Comparison of ENCODE assay signal across 25 cellular contexts in genomic region chr12:123167329-123167728, GRCh38.
"Had no signal": no experiment of that assay in that cellular context is flagged by ENCODE, and none has a peak within 500 bp of the region (broad histone marks: within the 10 kb centered on the region; RNA-seq: fewer than 3 reads in every experiment).

No MANE protein-coding gene starts in this region.

- H3K4me1 Mint-ChIP-seq: activated naive CD4-positive, alpha-beta T cell treated with anti-CD3 and anti-CD28 coated beads, Interleukin-2, amount 50 U/mL, for 24 hours; neural progenitor cell had no signal

- DNase-seq: activated B cell treated with CpG ODN at 0.5 μM for 24 hours; activated CD8-positive, alpha-beta T cell treated with anti-CD3 and anti-CD28 coated beads, Interleukin-2, amount 10 ng/mL, durations not matched to agents 7 days and 5 days; activated gamma-delta T cell treated with Interleukin-2 at 50 U/mL for 16 hours; anterior cingulate cortex; body of pancreas; cortex of kidney; esophagus squamous epithelium; foreskin melanocyte; heart right ventricle; kidney glomerular epithelial cell; left ventricle myocardium inferior; naive thymus-derived CD4-positive, alpha-beta T cell; occipital lobe; psoas muscle; spleen; T-helper 2 cell; uterus had no signal

- H3K27ac Mint-ChIP-seq: activated naive CD4-positive, alpha-beta T cell treated with anti-CD3 and anti-CD28 coated beads, Interleukin-2, amount 50 U/mL, for 24 hours; neural progenitor cell; stimulated activated naive CD8-positive, alpha-beta T cell treated with anti-CD3 and anti-CD28 coated beads, Interleukin-15, Interleukin-2, amounts not matched to agents 100 ng/mL and 50 ng/mL, for 24 hours; type B pancreatic cell had no signal

- H3K36me3 ChIP-seq: uterus had no signal

- H3K9me3 ChIP-seq: body of pancreas, esophagus squamous epithelium, heart right ventricle, left ventricle myocardium inferior, psoas muscle, right atrium auricular region, spleen, uterus had no signal

- H3K27ac ChIP-seq: cardiac muscle cell, epithelial cell of prostate, esophagus squamous epithelium, heart right ventricle, left ventricle myocardium inferior, neural progenitor cell, parathyroid adenoma, psoas muscle, right atrium auricular region, spleen, uterus had no signal

- H3K4me1 ChIP-seq: heart right ventricle, left ventricle myocardium inferior, neural progenitor cell, parathyroid adenoma, psoas muscle, right atrium auricular region, spleen, uterus had no signal

- H3K27me3 Mint-ChIP-seq: activated B cell treated with CpG ODN at 0.5 μM for 24 hours; activated naive CD4-positive, alpha-beta T cell treated with anti-CD3 and anti-CD28 coated beads, Interleukin-2, amount 50 U/mL, for 24 hours; naive thymus-derived CD4-positive, alpha-beta T cell; stimulated activated naive CD8-positive, alpha-beta T cell treated with anti-CD3 and anti-CD28 coated beads, Interleukin-15, Interleukin-2, amounts not matched to agents 100 ng/mL and 50 ng/mL, for 24 hours; type B pancreatic cell had no signal

- H3K27me3 ChIP-seq: body of pancreas, cardiac muscle cell, esophagus squamous epithelium, heart right ventricle, neural progenitor cell, right atrium auricular region, spleen, uterus had no signal

- H3K4me3 Mint-ChIP-seq: activated B cell treated with CpG ODN at 0.5 μM for 24 hours; activated CD8-positive, alpha-beta T cell treated with anti-CD3 and anti-CD28 coated beads, Interleukin-2, amount 10 ng/mL, durations not matched to agents 7 days and 5 days; activated naive CD4-positive, alpha-beta T cell treated with anti-CD3 and anti-CD28 coated beads, Interleukin-2, amount 50 U/mL, for 24 hours; naive thymus-derived CD4-positive, alpha-beta T cell; neural progenitor cell; stimulated activated naive CD8-positive, alpha-beta T cell treated with anti-CD3 and anti-CD28 coated beads, Interleukin-15, Interleukin-2, amounts not matched to agents 100 ng/mL and 50 ng/mL, for 24 hours; type B pancreatic cell had no signal

- H3K9me3 Mint-ChIP-seq: activated B cell treated with CpG ODN at 0.5 μM for 24 hours; activated naive CD4-positive, alpha-beta T cell treated with anti-CD3 and anti-CD28 coated beads, Interleukin-2, amount 50 U/mL, for 24 hours; naive thymus-derived CD4-positive, alpha-beta T cell; neural progenitor cell; stimulated activated naive CD8-positive, alpha-beta T cell treated with anti-CD3 and anti-CD28 coated beads, Interleukin-15, Interleukin-2, amounts not matched to agents 100 ng/mL and 50 ng/mL, for 24 hours; type B pancreatic cell had no signal

- ATAC-seq: activated CD8-positive, alpha-beta T cell treated with anti-CD3 and anti-CD28 coated beads, Interleukin-2, amount 10 ng/mL, durations not matched to agents 7 days and 5 days; body of pancreas; heart right ventricle; naive thymus-derived CD4-positive, alpha-beta T cell; psoas muscle had no signal

- H3K4me3 ChIP-seq: body of pancreas, cardiac muscle cell, esophagus squamous epithelium, heart right ventricle, left ventricle myocardium inferior, neural progenitor cell, psoas muscle, right atrium auricular region, spleen, uterus had no signal
